Comparison of ENCODE assay signal across 1 cellular context in the genomic region with DNA sequence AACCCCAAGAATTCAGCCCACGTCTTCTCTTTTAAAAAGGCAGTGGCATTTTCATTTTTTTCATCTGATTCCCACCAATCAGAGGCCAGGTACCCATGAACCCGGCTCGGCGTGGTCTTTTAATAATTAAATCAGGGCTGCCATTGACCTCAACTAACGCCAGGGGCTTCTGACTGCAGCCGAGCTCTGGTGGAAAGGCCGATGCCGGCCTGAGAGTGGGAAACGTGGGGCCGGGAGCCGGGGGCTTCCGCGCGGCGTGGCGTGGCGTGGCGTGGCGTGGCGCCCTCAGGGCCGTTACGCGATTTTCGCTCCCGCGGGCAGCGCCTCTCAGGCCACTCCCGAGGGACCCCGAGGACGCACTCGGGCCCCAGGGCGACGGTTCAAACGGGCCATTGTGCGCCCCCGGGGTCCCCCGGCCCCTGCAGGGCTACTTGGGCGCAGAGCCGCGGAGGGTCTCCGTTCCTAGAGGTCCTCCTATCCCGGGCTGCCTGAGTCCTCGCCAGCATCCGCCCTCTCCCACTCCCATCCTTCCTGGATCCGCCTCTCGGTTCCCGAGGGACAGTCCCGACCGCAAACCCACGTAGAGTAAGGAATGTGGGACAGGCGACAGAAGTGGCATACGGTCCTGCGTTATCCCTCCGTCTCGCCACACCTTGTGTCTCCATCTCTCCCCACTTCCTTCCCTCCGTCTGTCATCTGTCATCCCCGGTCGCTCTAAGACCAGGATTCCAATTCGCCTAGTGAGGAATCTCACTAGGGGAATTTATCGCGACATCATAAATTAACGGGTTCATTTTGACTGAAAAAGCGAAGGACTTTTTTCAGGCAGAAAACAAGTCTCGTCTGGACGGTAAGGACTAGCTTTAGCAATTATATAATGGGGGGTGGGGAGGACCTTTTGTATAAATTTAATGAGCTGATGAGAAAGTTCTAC.
TF ChIP-seq lines count a peak whose summit lies in the region.

No MANE protein-coding gene starts in this region.

TF ChIP-seq in HepG2, 621 proteins besides CTCF, POLR2A, EP300 and RAD21 (continued from another document and continues in another):
- TF ChIP-seq, protein P1, sequence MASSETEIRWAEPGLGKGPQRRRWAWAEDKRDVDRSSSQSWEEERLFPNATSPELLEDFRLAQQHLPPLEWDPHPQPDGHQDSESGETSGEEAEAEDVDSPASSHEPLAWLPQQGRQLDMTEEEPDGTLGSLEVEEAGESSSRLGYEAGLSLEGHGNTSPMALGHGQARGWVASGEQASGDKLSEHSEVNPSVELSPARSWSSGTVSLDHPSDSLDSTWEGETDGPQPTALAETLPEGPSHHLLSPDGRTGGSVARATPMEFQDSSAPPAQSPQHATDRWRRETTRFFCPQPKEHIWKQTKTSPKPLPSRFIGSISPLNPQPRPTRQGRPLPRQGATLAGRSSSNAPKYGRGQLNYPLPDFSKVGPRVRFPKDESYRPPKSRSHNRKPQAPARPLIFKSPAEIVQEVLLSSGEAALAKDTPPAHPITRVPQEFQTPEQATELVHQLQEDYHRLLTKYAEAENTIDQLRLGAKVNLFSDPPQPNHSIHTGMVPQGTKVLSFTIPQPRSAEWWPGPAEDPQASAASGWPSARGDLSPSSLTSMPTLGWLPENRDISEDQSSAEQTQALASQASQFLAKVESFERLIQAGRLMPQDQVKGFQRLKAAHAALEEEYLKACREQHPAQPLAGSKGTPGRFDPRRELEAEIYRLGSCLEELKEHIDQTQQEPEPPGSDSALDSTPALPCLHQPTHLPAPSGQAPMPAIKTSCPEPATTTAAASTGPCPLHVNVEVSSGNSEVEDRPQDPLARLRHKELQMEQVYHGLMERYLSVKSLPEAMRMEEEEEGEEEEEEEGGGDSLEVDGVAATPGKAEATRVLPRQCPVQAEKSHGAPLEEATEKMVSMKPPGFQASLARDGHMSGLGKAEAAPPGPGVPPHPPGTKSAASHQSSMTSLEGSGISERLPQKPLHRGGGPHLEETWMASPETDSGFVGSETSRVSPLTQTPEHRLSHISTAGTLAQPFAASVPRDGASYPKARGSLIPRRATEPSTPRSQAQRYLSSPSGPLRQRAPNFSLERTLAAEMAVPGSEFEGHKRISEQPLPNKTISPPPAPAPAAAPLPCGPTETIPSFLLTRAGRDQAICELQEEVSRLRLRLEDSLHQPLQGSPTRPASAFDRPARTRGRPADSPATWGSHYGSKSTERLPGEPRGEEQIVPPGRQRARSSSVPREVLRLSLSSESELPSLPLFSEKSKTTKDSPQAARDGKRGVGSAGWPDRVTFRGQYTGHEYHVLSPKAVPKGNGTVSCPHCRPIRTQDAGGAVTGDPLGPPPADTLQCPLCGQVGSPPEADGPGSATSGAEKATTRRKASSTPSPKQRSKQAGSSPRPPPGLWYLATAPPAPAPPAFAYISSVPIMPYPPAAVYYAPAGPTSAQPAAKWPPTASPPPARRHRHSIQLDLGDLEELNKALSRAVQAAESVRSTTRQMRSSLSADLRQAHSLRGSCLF (CRISPR knock-in tag; IDR thresholded peaks at IDR 0.05; ENCODE audit: borderline replicate concordance), result no peak
- TF ChIP-seq TEAD2 (CRISPR knock-in tag; IDR thresholded peaks at IDR 0.05) (no peak), ZNF614 (CRISPR knock-in tag; IDR thresholded peaks at IDR 0.05; ENCODE audit: borderline replicate concordance) (0 out of 2 replicates have a peak, but pooled peaks have one; percentile 14), NPAS2 (CRISPR knock-in tag; IDR thresholded peaks at IDR 0.05; ENCODE audit: borderline replicate concordance) (no peak), ZNF784 (CRISPR knock-in tag; IDR thresholded peaks at IDR 0.05; ENCODE audit: borderline replicate concordance) (no peak), ELF4 (CRISPR knock-in tag; IDR thresholded peaks at IDR 0.05; ENCODE audit: borderline replicate concordance) (no peak), NCOA1 (CRISPR knock-in tag; IDR thresholded peaks at IDR 0.05) (no peak), HNRNPLL (IDR thresholded peaks at IDR 0.05; ENCODE audit: low read depth, low read length, poor library complexity, severe bottlenecking) (peak; percentile 76), JUNB (CRISPR knock-in tag; IDR thresholded peaks at IDR 0.05; ENCODE audit: borderline replicate concordance) (no peak), KMT2B (CRISPR knock-in tag; IDR thresholded peaks at IDR 0.05) (no peak; the same call in 1 of the 2 replicates), ZNF543 (CRISPR knock-in tag; IDR thresholded peaks at IDR 0.05) (peak; percentile 56; the same call in 1 of the 2 replicates), U2AF1 (optimal IDR thresholded peaks at IDR 0.05; ENCODE audit: low read depth, low read length) (no peak), PPARG (CRISPR knock-in tag; conservative IDR thresholded peaks at IDR 0.05) (no peak), DPF2 (CRISPR knock-in tag; IDR thresholded peaks at IDR 0.05; ENCODE audit: borderline replicate concordance, low read depth) (no peak), ARHGAP35 (CRISPR knock-in tag; IDR thresholded peaks at IDR 0.05; ENCODE audit: borderline replicate concordance) (peak; percentile 79; the same call in 1 of the 2 replicates), IRF1 (CRISPR knock-in tag; IDR thresholded peaks at IDR 0.05; ENCODE audit: low read depth) (no peak), RARG (CRISPR knock-in tag; IDR thresholded peaks at IDR 0.05; ENCODE audit: low read depth) (no peak), SIX4 (CRISPR knock-in tag; IDR thresholded peaks at IDR 0.05) (no peak), FOSL2 (CRISPR knock-in tag; IDR thresholded peaks at IDR 0.05) (no peak), CEBPG (CRISPR knock-in tag; IDR thresholded peaks at IDR 0.05) (no peak), ZNF878 (CRISPR knock-in tag; IDR thresholded peaks at IDR 0.05) (no peak; the same call in 1 of the 2 replicates), ZNF597 (CRISPR knock-in tag; IDR thresholded peaks at IDR 0.05) (no peak), PITX1 (CRISPR knock-in tag; IDR thresholded peaks at IDR 0.05) (0 out of 2 replicates have a peak, but pooled peaks have one; percentile 24), ATF4 (CRISPR knock-in tag; IDR thresholded peaks at IDR 0.05) (no peak), ZNF3 (CRISPR knock-in tag; IDR thresholded peaks at IDR 0.05) (no peak), ZNF180 (CRISPR knock-in tag; IDR thresholded peaks at IDR 0.05; ENCODE audit: borderline replicate concordance, low read depth) (no peak), ZNF879 (CRISPR knock-in tag; IDR thresholded peaks at IDR 0.05) (no peak; the same call in 1 of the 2 replicates), ZNF484 (CRISPR knock-in tag; IDR thresholded peaks at IDR 0.05; ENCODE audit: borderline replicate concordance, low read depth) (no peak), CAMTA2 (CRISPR knock-in tag; IDR thresholded peaks at IDR 0.05; ENCODE audit: borderline replicate concordance) (no peak), JUND (CRISPR knock-in tag; IDR thresholded peaks at IDR 0.05) (no peak), HNRNPL (IDR thresholded peaks at IDR 0.05; ENCODE audit: low read depth, low read length) (no peak), ATF7-NPFF (CRISPR knock-in tag; IDR thresholded peaks at IDR 0.05; ENCODE audit: low read depth) (peak; percentile 42; the same call in 1 of the 2 replicates), ZNF207 (IDR thresholded peaks at IDR 0.05; ENCODE audit: borderline replicate concordance) (no peak), MIXL1 (CRISPR knock-in tag; IDR thresholded peaks at IDR 0.05) (no peak), ZNF383 (CRISPR knock-in tag; IDR thresholded peaks at IDR 0.05; ENCODE audit: borderline replicate concordance) (no peak), ZBTB38 (CRISPR knock-in tag; IDR thresholded peaks at IDR 0.05) (no peak), MXD4 (CRISPR knock-in tag; IDR thresholded peaks at IDR 0.05) (no peak), FLYWCH1 (CRISPR knock-in tag; IDR thresholded peaks at IDR 0.05) (no peak), KMT2A (CRISPR knock-in tag; IDR thresholded peaks at IDR 0.05) (no peak), ZBTB2 (CRISPR knock-in tag; IDR thresholded peaks at IDR 0.05; ENCODE audit: low read depth) (peak; percentile 41; the same call in 1 of the 2 replicates), ZNF737 (CRISPR knock-in tag; IDR thresholded peaks at IDR 0.05; ENCODE audit: borderline replicate concordance) (no peak), DBP (CRISPR knock-in tag; IDR thresholded peaks at IDR 0.05; ENCODE audit: not compliant biosample characterization) (no peak), KLF12 (CRISPR knock-in tag; IDR thresholded peaks at IDR 0.05; ENCODE audit: borderline replicate concordance) (no peak), ZNF703 (CRISPR knock-in tag; IDR thresholded peaks at IDR 0.05; ENCODE audit: borderline replicate concordance) (no peak)
- TF ChIP-seq, protein P2, sequence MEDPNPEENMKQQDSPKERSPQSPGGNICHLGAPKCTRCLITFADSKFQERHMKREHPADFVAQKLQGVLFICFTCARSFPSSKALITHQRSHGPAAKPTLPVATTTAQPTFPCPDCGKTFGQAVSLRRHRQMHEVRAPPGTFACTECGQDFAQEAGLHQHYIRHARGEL (CRISPR knock-in tag; IDR thresholded peaks at IDR 0.05), result 0 out of 2 replicates have a peak, but pooled peaks have one; percentile 28
- TF ChIP-seq, protein P3, sequence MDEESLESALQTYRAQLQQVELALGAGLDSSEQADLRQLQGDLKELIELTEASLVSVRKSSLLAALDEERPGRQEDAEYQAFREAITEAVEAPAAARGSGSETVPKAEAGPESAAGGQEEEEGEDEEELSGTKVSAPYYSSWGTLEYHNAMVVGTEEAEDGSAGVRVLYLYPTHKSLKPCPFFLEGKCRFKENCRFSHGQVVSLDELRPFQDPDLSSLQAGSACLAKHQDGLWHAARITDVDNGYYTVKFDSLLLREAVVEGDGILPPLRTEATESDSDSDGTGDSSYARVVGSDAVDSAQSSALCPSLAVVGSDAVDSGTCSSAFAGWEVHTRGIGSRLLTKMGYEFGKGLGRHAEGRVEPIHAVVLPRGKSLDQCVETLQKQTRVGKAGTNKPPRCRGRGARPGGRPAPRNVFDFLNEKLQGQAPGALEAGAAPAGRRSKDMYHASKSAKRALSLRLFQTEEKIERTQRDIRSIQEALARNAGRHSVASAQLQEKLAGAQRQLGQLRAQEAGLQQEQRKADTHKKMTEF (CRISPR knock-in tag; IDR thresholded peaks at IDR 0.05), result no peak; the same call in 1 of the 2 replicates
- TF ChIP-seq, protein P4, sequence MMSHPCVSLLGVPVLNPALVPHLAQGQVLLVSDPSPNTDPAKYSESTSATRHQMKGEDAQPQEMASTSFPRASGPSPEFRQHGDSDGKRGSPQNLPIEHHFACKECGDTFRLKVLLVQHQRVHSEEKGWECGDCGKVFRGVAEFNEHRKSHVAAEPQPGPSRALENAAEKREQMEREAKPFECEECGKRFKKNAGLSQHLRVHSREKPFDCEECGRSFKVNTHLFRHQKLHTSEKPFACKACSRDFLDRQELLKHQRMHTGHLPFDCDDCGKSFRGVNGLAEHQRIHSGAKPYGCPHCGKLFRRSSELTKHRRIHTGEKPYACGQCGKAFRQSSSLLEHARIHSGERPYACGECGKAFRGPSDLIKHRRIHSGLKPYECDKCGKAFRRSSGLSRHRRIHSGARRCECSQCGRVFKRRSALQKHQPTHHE (CRISPR knock-in tag; IDR thresholded peaks at IDR 0.05; ENCODE audit: borderline replicate concordance), result no peak
- TF ChIP-seq, protein P5, sequence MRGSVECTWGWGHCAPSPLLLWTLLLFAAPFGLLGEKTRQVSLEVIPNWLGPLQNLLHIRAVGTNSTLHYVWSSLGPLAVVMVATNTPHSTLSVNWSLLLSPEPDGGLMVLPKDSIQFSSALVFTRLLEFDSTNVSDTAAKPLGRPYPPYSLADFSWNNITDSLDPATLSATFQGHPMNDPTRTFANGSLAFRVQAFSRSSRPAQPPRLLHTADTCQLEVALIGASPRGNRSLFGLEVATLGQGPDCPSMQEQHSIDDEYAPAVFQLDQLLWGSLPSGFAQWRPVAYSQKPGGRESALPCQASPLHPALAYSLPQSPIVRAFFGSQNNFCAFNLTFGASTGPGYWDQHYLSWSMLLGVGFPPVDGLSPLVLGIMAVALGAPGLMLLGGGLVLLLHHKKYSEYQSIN (CRISPR knock-in tag; IDR thresholded peaks at IDR 0.05; ENCODE audit: borderline replicate concordance), result no peak
